ENCODE assay signal across 8 cellular contexts in genomic region chr3:50612973-50613851, GRCh38. TPM values are rescaled to one million over a fixed set of nuclear protein-coding genes. Genes with fewer than 3 reads are reported as not detected.
DNase-seq lines count a peak whose midpoint lies in the region; ATAC-seq and TF ChIP-seq lines count a peak whose summit lies in the region.

No MANE protein-coding gene starts in this region.

- ATAC-seq in CD4-positive, CD25-positive, alpha-beta regulatory T cell (ENCODE audit: low read depth in 2 of 2) = no peak
- ATAC-seq in central memory CD8-positive, alpha-beta T cell (replicated peaks; ENCODE audit: extremely low read depth, poor library complexity, severe bottlenecking) = no peak
- ATAC-seq in HG03442 (IDR thresholded peaks at IDR 0.05; ENCODE audit: unreplicated experiment) = no peak
- no peak for ATAC-seq in GM19467 (IDR thresholded peaks at IDR 0.05; ENCODE audit: unreplicated experiment)

- H3K9me3 Mint-ChIP-seq in CD4-positive, CD25-positive, alpha-beta regulatory T cell = peaks cover 0 to 3% (median 0%) of the 10 kb centered on the region in 7 donors
- no peaks in the 10 kb centered on the region for H3K9me3 Mint-ChIP-seq in central memory CD8-positive, alpha-beta T cell
- no peaks in the 10 kb centered on the region for H3K9me3 Mint-ChIP-seq in nephron

- no peaks in the 10 kb centered on the region for H3K9me3 ChIP-seq in CD4-positive, CD25-positive, alpha-beta regulatory T cell (ENCODE audit: control insufficient read depth in 2 of 2, low read length in 2 of 2)

- peaks cover 7% of the 10 kb centered on the region for H3K36me3 ChIP-seq in CD4-positive, CD25-positive, alpha-beta regulatory T cell (ENCODE audit: control insufficient read depth, insufficient read depth, low read length)
- no peaks in the 10 kb centered on the region for H3K36me3 ChIP-seq in KMS-11 (ENCODE audit: insufficient read depth)

- TF ChIP-seq CTCF in KMS-11 (conservative IDR thresholded peaks at IDR 0.05; ENCODE audit: low read depth, low read length) (no peak), nephron (IDR thresholded peaks at IDR 0.05; ENCODE audit: unreplicated experiment in 3 of 3) (no peak)

- peak overlapping the region; percentile 89 to 97 (median 96) for H3K4me3 Mint-ChIP-seq in CD4-positive, CD25-positive, alpha-beta regulatory T cell
- peak overlapping the region; percentile 97 for H3K4me3 Mint-ChIP-seq in central memory CD8-positive, alpha-beta T cell
- H3K4me3 Mint-ChIP-seq in nephron = peak overlapping the region; percentile 89 to 95 (median 90)

- peaks cover 15 to 65% (median 33%) of the 10 kb centered on the region in 4 donors for H3K4me1 Mint-ChIP-seq in CD4-positive, CD25-positive, alpha-beta regulatory T cell
- peaks cover 70% of the 10 kb centered on the region for H3K4me1 Mint-ChIP-seq in central memory CD8-positive, alpha-beta T cell
- H3K4me1 Mint-ChIP-seq in nephron = peaks cover 45% of the 10 kb centered on the region

- H3K36me3 Mint-ChIP-seq in CD4-positive, CD25-positive, alpha-beta regulatory T cell = peaks cover 7% of the 10 kb centered on the region
- peaks cover 37% of the 10 kb centered on the region for H3K36me3 Mint-ChIP-seq in central memory CD8-positive, alpha-beta T cell (ENCODE audit: insufficient read depth)
- no peaks in the 10 kb centered on the region for H3K36me3 Mint-ChIP-seq in nephron (ENCODE audit: low read depth)

- H3K4me2 ChIP-seq in KMS-11 = peak overlapping the region; percentile 54; the same call in 1 of the 2 replicates

- H3K27me3 ChIP-seq in CD4-positive, CD25-positive, alpha-beta regulatory T cell (ENCODE audit: control insufficient read depth, insufficient read depth, low read length) = no peaks in the 10 kb centered on the region
- no peaks in the 10 kb centered on the region for H3K27me3 ChIP-seq in KMS-11 (ENCODE audit: insufficient read depth, low read depth)

- H4K20me1 ChIP-seq in KMS-11 (ENCODE audit: insufficient read depth) = no peaks in the 10 kb centered on the region

- peak overlapping the region; percentile 63 for H3K4me3 ChIP-seq in CD4-positive, CD25-positive, alpha-beta regulatory T cell (ENCODE audit: low read depth, low read length)
- H3K4me3 ChIP-seq in KMS-11 (IDR thresholded peaks at IDR 0.05; ENCODE audit: insufficient read depth, low read depth, low read length) = no peak overlapping the region

- H3K79me2 ChIP-seq in KMS-11 (ENCODE audit: insufficient read depth, low read depth) = no peaks in the 10 kb centered on the region

- H3K27me3 Mint-ChIP-seq in CD4-positive, CD25-positive, alpha-beta regulatory T cell = no peaks in the 10 kb centered on the region
- no peaks in the 10 kb centered on the region for H3K27me3 Mint-ChIP-seq in central memory CD8-positive, alpha-beta T cell
- H3K27me3 Mint-ChIP-seq in nephron (ENCODE audit: low read depth) = no peaks in the 10 kb centered on the region

- H2AFZ ChIP-seq in KMS-11 (ENCODE audit: low read depth) = no peak overlapping the region

- H3K27ac Mint-ChIP-seq in CD4-positive, CD25-positive, alpha-beta regulatory T cell = peak overlapping the region; percentile 97 to 99 (median 97)
- H3K27ac Mint-ChIP-seq in central memory CD8-positive, alpha-beta T cell (ENCODE audit: low read depth) = peak overlapping the region; percentile 98
- peak overlapping the region; percentile 92 to 99 (median 93) for H3K27ac Mint-ChIP-seq in nephron

- DNase-seq in CD4-positive, CD25-positive, alpha-beta regulatory T cell = peak in 1 of 3 donors; percentile 72
- no peak for DNase-seq in central memory CD8-positive, alpha-beta T cell (ENCODE audit: low spot score in 2 of 2)
- DNase-seq in NCI-H1930 (lab: John Stamatoyannopoulos, UW) = no peak
- no peak for DNase-seq in HCEC 1CT

- H3K4me1 ChIP-seq in CD4-positive, CD25-positive, alpha-beta regulatory T cell (ENCODE audit: control insufficient read depth, insufficient read depth, low read length, poor library complexity, severe bottlenecking) = peaks cover 77% of the 10 kb centered on the region
- H3K4me1 ChIP-seq in KMS-11 (ENCODE audit: low read depth, poor library complexity, severe bottlenecking) = peaks cover 23% of the 10 kb centered on the region

- no peak overlapping the region for H3K9ac ChIP-seq in KMS-11

- H3K27ac ChIP-seq in CD4-positive, CD25-positive, alpha-beta regulatory T cell (ENCODE audit: insufficient read depth, low read length, poor library complexity, severe bottlenecking) = peak overlapping the region; percentile 97
- H3K27ac ChIP-seq in KMS-11 = no peak overlapping the region

RNA-seq across cellular contexts. Expression of gene CISH, which starts 1.6 kb away (rescaled TPM):
- 23.4 TPM for total RNA-seq in CD4-positive, CD25-positive, alpha-beta regulatory T cell
- 10 to 100 TPM; 40.5 to 66.7 (median 58.5) TPM for polyA plus RNA-seq in CD4-positive, CD25-positive, alpha-beta regulatory T cell

RNA-seq across cellular contexts. Expression of gene MAPKAPK3, which starts 3.7 kb away (rescaled TPM):
- 42.9 TPM for total RNA-seq in CD4-positive, CD25-positive, alpha-beta regulatory T cell
- polyA plus RNA-seq in CD4-positive, CD25-positive, alpha-beta regulatory T cell = 10 to 100 TPM; 47.0 to 52.9 (median 49.5) TPM

RNA-seq across cellular contexts. Expression of gene HEMK1, which starts 43.9 kb away (rescaled TPM):
- total RNA-seq in CD4-positive, CD25-positive, alpha-beta regulatory T cell = 21.1 TPM
- polyA plus RNA-seq in CD4-positive, CD25-positive, alpha-beta regulatory T cell = 10 to 100 TPM; 18.5 to 24.9 (median 23.1) TPM

RNA-seq across cellular contexts. Expression of gene C3orf18, which starts 45.7 kb away (rescaled TPM):
- total RNA-seq in CD4-positive, CD25-positive, alpha-beta regulatory T cell = 8.7 TPM
- 10 to 100 TPM in 2 of 4 donors, 1 to 10 TPM in 2; 7.4 to 11.9 (median 10.6) TPM for polyA plus RNA-seq in CD4-positive, CD25-positive, alpha-beta regulatory T cell
